ENCODE assay signal across 8 cellular contexts in genomic region chr5:164504141-164504772, GRCh38.
DNase-seq lines count a peak whose midpoint lies in the region; ATAC-seq and TF ChIP-seq lines count a peak whose summit lies in the region.

No MANE protein-coding gene starts in this region.

- POLR2A ChIA-PET in BJ (lab: Charles Lee) = no interaction called here

- WGBS in testis, 2 donors = 38 to 42% methylated on average over 7 of the region's 7 CpGs

- H3K27me3 ChIP-seq in BJ (ENCODE audit: control insufficient read depth, insufficient read depth, low read length) (no peaks in the 10 kb centered on the region), testis (no peaks in the 10 kb centered on the region)

- H3K36me3 ChIP-seq in BJ (ENCODE audit: control insufficient read depth, insufficient read depth, low read length) (no peaks in the 10 kb centered on the region), testis (ENCODE audit: low read depth, missing control alignments) (no peaks in the 10 kb centered on the region)

- no peak for TF ChIP-seq POLR2A in testis (IDR thresholded peaks at IDR 0.05)

- H3K4me3 ChIP-seq in BJ (ENCODE audit: low read depth, low read length) = no peak overlapping the region
- H3K4me3 ChIP-seq in astrocyte of the spinal cord (ENCODE audit: low read depth, low read length) = no peak overlapping the region
- no peak overlapping the region for H3K4me3 ChIP-seq in testis

- CTCF ChIA-PET in BJ (lab: Yijun Ruan, JAX) = interaction anchor here (0.6 to 5.0 kb wide), 14 partner anchors 10 to 1097 kb away, joined by 3 to 55 read pairs (median 4); no protein-coding TSS in a partner anchor

- H3K27ac ChIP-seq in testis = no peak overlapping the region

- intact Hi-C loops in testis (cut with DNase I; ENCODE audit: low total_unique reads) = no loop called here

- in situ Hi-C loops in astrocyte of the spinal cord (cut with HindIII; ENCODE audit: low sequenced_read_pairs) = no loop called here

- no peaks in the 10 kb centered on the region for H3K9me3 ChIP-seq in testis

- DNase-seq in BJ (ENCODE audit: low read depth) = no peak
- DNase-seq in NCI-H460 (ENCODE audit: extremely low read depth, low read depth) = peak; percentile 82
- DNase-seq in astrocyte of the spinal cord (ENCODE audit: low read depth, low spot score) = peak; percentile 60
- peak; percentile 76 for DNase-seq in kidney glomerular epithelial cell (lab: John Stamatoyannopoulos, UW)
- peak; percentile 59 for DNase-seq in testis
- DNase-seq in activated gamma-delta T cell treated with Interleukin-2 at 50 U/mL for 16 hours = no peak

- TF ChIP-seq CTCF in BJ (IDR thresholded peaks at IDR 0.05; ENCODE audit: insufficient read depth, low read depth, low read length) (peak; percentile 67), astrocyte of the spinal cord (IDR thresholded peaks at IDR 0.05; ENCODE audit: low read depth, low read length) (peak; percentile 78), testis (IDR thresholded peaks at IDR 0.05) (peak; percentile 54 to 64 (median 59))

- ATAC-seq in GM18502 (IDR thresholded peaks at IDR 0.05; ENCODE audit: poor library complexity, unreplicated experiment) (peak; percentile 86), HG03039 (IDR thresholded peaks at IDR 0.05; ENCODE audit: unreplicated experiment) (peak; percentile 64)

- no peaks in the 10 kb centered on the region for H3K4me1 ChIP-seq in testis

Comparison
In these comparisons a context has a peak if more than half of its experiments do, and no peak if none do; other contexts are left out.
1. DNase-seq: peak in NCI-H460 (single experiment), astrocyte of the spinal cord (single experiment), kidney glomerular epithelial cell (single experiment) and testis (single experiment); none in BJ (single experiment) and activated gamma-delta T cell treated with Interleukin-2 at 50 U/mL for 16 hours (single experiment).
2. Peak in every context shown above with its lines, with median percentiles within 50 percentile points of each other: CTCF ChIP-seq.